In the genomic region with DNA sequence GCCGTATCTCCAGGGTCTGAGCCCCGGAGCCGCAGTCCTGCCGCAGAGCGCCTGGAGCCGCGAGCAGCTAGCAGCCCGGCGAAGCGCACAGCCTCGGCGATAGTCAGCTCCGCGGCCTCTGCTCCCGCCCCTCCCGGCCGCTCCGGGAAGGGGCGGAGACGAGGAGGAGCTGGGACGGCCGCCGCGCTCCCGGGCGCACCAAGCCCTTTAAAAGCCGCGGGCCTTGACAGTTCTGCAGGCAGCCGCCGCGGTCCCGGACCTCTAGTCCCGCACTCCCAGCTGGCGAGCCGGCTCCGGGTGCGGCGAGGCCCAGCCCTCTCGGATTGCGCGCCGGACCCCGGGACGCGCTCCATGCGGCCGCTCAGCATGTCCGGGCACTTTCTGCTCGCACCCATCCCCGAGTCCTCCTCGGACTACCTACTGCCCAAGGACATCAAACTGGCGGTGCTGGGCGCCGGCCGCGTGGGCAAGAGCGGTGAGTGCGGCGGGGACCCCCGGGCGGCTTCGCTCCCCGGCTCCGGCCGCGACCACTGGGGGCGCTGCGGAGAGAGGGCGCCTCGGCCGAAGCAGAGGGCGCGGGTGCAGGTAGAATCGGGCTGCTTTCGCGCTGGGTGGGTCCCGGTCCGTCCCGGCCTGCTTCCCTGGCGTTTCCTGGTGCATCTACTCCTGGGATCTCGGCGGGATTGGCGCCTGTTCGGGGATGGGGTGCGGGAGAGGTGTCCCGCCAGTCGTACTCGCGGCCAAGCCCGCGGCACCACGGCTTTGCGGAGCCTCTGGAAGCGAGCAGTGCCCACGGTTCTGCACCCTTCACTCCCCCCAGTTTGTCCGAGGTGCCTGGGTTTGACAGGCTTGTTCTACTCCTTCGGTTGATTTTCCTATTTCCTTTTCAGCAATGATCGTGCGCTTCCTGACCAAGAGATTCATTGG, we compare ENCODE assay signal across 8 cellular contexts. TPM values are rescaled to one million over a fixed set of nuclear protein-coding genes. Genes with fewer than 3 reads are reported as not detected.
DNase-seq lines count a peak whose midpoint lies in the region; ATAC-seq and TF ChIP-seq lines count a peak whose summit lies in the region.

A gene with protein sequence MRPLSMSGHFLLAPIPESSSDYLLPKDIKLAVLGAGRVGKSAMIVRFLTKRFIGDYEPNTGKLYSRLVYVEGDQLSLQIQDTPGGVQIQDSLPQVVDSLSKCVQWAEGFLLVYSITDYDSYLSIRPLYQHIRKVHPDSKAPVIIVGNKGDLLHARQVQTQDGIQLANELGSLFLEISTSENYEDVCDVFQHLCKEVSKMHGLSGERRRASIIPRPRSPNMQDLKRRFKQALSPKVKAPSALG (plus strand): TSS at position 237 of the 927 bp plus-strand sequence. CDS start 115 bp downstream, at position 352.

- peak within 1 kb of the TSS; percentile 90 for H3K4me3 Mint-ChIP-seq in nephron progenitor cell
- H3K4me3 Mint-ChIP-seq in stimulated activated naive CD8-positive, alpha-beta T cell treated with anti-CD3 and anti-CD28 coated beads, Interleukin-15, amount 100 ng/mL, for 72 hours = peak within 1 kb of the TSS; percentile 90 to 92

- H3K27ac Mint-ChIP-seq in nephron progenitor cell = peak within 1 kb of the TSS; percentile 57
- H3K27ac Mint-ChIP-seq in stimulated activated naive CD8-positive, alpha-beta T cell treated with anti-CD3 and anti-CD28 coated beads, Interleukin-15, amount 100 ng/mL, for 72 hours = peak within 1 kb of the TSS in 1 of 2 donors; percentile 48

- peaks cover 50% of the 10 kb centered on the region for H3K27me3 Mint-ChIP-seq in nephron progenitor cell (ENCODE audit: low read depth, poor library complexity)
- peaks cover 5% of the 10 kb centered on the region for H3K27me3 Mint-ChIP-seq in stimulated activated naive CD8-positive, alpha-beta T cell treated with anti-CD3 and anti-CD28 coated beads, Interleukin-15, amount 100 ng/mL, for 72 hours

- no peaks in the 10 kb centered on the region for H3K36me3 Mint-ChIP-seq in nephron progenitor cell (ENCODE audit: low read depth)

- peak; percentile 36 for ATAC-seq in GM19468 (IDR thresholded peaks at IDR 0.05; ENCODE audit: extremely low read depth, unreplicated experiment)
- peak; percentile 91 for ATAC-seq in stimulated activated naive CD8-positive, alpha-beta T cell treated with anti-CD3 and anti-CD28 coated beads, Interleukin-15, amount 100 ng/mL, for 72 hours

- peaks cover 47% of the 10 kb centered on the region for H3K4me1 Mint-ChIP-seq in nephron progenitor cell
- H3K4me1 Mint-ChIP-seq in stimulated activated naive CD8-positive, alpha-beta T cell treated with anti-CD3 and anti-CD28 coated beads, Interleukin-15, amount 100 ng/mL, for 72 hours = peaks cover 17% of the 10 kb centered on the region

- H3K4me3 ChIP-seq in fibroblast of the aortic adventitia (ENCODE audit: low read depth, low read length) = peak within 1 kb of the TSS; percentile 84

- TF ChIP-seq CTCF in fibroblast of the aortic adventitia (IDR thresholded peaks at IDR 0.05; ENCODE audit: insufficient read depth, low read length) (peak; percentile 67), nephron progenitor cell (IDR thresholded peaks at IDR 0.05) (peak; percentile 95)

- H3K9me3 Mint-ChIP-seq in nephron progenitor cell = peaks cover 3% of the 10 kb centered on the region
- H3K9me3 Mint-ChIP-seq in stimulated activated naive CD8-positive, alpha-beta T cell treated with anti-CD3 and anti-CD28 coated beads, Interleukin-15, amount 100 ng/mL, for 72 hours = no peaks in the 10 kb centered on the region

- DNase-seq in DMS153 (lab: John Stamatoyannopoulos, UW) (peak; percentile 43), HT-29 (ENCODE audit: low spot score) (peak; percentile 97), RKO (ENCODE audit: low spot score) (peak; percentile 80), activated gamma-delta T cell (lab: John Stamatoyannopoulos, UW) (peak; percentile 46), fibroblast of the aortic adventitia (ENCODE audit: low read depth) (peak; percentile 87), nephron progenitor cell (peak; percentile 85)
- peak; percentile 75 to 83 for DNase-seq in stimulated activated naive CD8-positive, alpha-beta T cell treated with anti-CD3 and anti-CD28 coated beads, Interleukin-15, amount 100 ng/mL, for 72 hours

RNA-seq across cellular contexts. Expression of the gene that starts here (rescaled TPM):
- 23.9 and 30.0 TPM in 2 replicates for total RNA-seq in HT-29 (2014; rRNA removed; shearing (Covaris generic))
- 2.3 and 13.3 TPM in 2 replicates for total RNA-seq in fibroblast of the aortic adventitia (ENCODE audit: low replicate concordance)

Comparison
In these comparisons a context has a peak if more than half of its experiments do, and no peak if none do; other contexts are left out.
1. Peak in every context shown above with its lines: DNase-seq, ATAC-seq and H3K4me3 ChIP-seq.
2. DNase-seq: peak in every context shown above with its lines; median percentile 97 in HT-29; 87 in fibroblast of the aortic adventitia; 85 in nephron progenitor cell; 80 in RKO; 79 in stimulated activated naive CD8-positive, alpha-beta T cell treated with anti-CD3 and anti-CD28 coated beads, Interleukin-15, amount 100 ng/mL, for 72 hours; 46 in activated gamma-delta T cell; 43 in DMS153.